ENCODE assay signal across 14 cellular contexts in the genomic region with DNA sequence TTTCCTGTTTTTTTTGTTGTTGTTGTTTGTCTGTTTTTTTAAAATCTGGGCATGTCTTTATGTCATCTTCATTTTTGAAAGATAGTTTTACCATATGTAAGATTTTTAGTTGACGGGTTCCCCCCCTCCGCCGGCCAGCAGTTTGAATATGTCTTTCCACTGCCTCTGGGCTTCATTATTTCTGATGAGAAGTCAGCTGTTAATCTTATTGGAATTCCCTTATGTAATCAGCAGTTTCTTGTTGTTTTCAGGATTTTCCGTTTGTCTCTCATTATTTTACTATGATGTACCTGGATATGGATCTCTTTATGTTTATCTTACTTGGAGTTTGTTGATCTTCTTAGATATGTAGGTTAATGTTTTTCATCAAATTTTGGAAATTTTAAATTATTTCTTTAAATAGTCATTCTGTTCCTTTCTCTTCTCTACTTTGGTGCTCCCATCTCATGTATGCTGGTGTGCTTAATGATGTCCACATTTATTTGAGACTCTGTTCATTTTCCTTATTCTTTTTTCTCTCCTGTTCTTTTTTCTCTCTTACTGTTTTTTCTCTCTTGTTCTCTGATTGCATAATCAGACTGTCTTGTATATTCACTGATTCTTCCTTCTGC.
"Had no signal": no experiment of that assay in that cellular context is flagged by ENCODE, and none has a peak within 500 bp of the region (broad histone marks: within the 10 kb centered on the region; RNA-seq: fewer than 3 reads in every experiment).

No MANE protein-coding gene starts in this region.

- DNase-seq: activated CD4-positive, alpha-beta memory T cell treated with anti-CD3 and anti-CD28 coated beads for 36 hours; activated CD4-positive, alpha-beta T cell treated with anti-CD3 and anti-CD28 coated beads for 1 hour; activated effector memory CD4-positive, alpha-beta T cell treated with Interleukin-2 at 50 U/mL for 16 hours; activated naive CD4-positive, alpha-beta T cell treated with anti-CD3 and anti-CD28 coated beads, Interleukin-2, amount 50 U/mL, for 16 hours; activated T-cell treated with anti-CD3 and anti-CD28 coated beads, Interleukin-2, amount 50 U/mL, for 4 hours; colonic mucosa; foreskin keratinocyte; immature natural killer cell; stimulated activated CD4-positive, alpha-beta T cell treated with anti-CD3 and anti-CD28 coated beads, Interleukin-12 subunit alpha, Interleukin-12 subunit beta, amount 100 ng/mL, for 4 hours; stimulated activated CD4-positive, alpha-beta T cell treated with anti-CD3 and anti-CD28 coated beads, Interleukin-2, amount 100 ng/mL, for 24 hours; stomach; testis; upper lobe of left lung had no signal

- ATAC-seq: activated T-cell treated with anti-CD3 and anti-CD28 coated beads, Interleukin-2, amount 50 U/mL, for 4 hours; foreskin keratinocyte; natural killer cell treated with Interleukin-12 subunit alpha and Interleukin-12 subunit beta and Interleukin-15 and Interleukin-18, amount 100 ng/mL, for 72 hours had no signal

- H3K4me3 Mint-ChIP-seq: activated CD4-positive, alpha-beta memory T cell treated with anti-CD3 and anti-CD28 coated beads for 36 hours; activated T-cell treated with anti-CD3 and anti-CD28 coated beads, Interleukin-2, amount 50 U/mL, for 4 hours; immature natural killer cell; natural killer cell treated with Interleukin-12 subunit alpha and Interleukin-12 subunit beta and Interleukin-15 and Interleukin-18, amount 100 ng/mL, for 72 hours had no signal

- H3K9me3 ChIP-seq: colonic mucosa, testis had no signal

- H3K4me1 ChIP-seq: colonic mucosa, foreskin keratinocyte, stomach, testis, upper lobe of left lung had no signal

- H3K27ac Mint-ChIP-seq: activated CD4-positive, alpha-beta memory T cell treated with anti-CD3 and anti-CD28 coated beads for 36 hours; natural killer cell treated with Interleukin-12 subunit alpha and Interleukin-12 subunit beta and Interleukin-15 and Interleukin-18, amount 100 ng/mL, for 72 hours had no signal

- H3K27me3 Mint-ChIP-seq: activated CD4-positive, alpha-beta memory T cell treated with anti-CD3 and anti-CD28 coated beads for 36 hours; natural killer cell treated with Interleukin-12 subunit alpha and Interleukin-12 subunit beta and Interleukin-15 and Interleukin-18, amount 100 ng/mL, for 72 hours had no signal

- H3K4me3 ChIP-seq: colonic mucosa, stomach, testis, upper lobe of left lung had no signal

- H3K27ac ChIP-seq: colonic mucosa, foreskin keratinocyte, stomach, testis, upper lobe of left lung had no signal

- H3K27me3 ChIP-seq: colonic mucosa, foreskin keratinocyte, stomach, testis, upper lobe of left lung had no signal

- H3K36me3 ChIP-seq: colonic mucosa, stomach, upper lobe of left lung had no signal
